ENCODE assay signal across 8 cellular contexts in the genomic region with DNA sequence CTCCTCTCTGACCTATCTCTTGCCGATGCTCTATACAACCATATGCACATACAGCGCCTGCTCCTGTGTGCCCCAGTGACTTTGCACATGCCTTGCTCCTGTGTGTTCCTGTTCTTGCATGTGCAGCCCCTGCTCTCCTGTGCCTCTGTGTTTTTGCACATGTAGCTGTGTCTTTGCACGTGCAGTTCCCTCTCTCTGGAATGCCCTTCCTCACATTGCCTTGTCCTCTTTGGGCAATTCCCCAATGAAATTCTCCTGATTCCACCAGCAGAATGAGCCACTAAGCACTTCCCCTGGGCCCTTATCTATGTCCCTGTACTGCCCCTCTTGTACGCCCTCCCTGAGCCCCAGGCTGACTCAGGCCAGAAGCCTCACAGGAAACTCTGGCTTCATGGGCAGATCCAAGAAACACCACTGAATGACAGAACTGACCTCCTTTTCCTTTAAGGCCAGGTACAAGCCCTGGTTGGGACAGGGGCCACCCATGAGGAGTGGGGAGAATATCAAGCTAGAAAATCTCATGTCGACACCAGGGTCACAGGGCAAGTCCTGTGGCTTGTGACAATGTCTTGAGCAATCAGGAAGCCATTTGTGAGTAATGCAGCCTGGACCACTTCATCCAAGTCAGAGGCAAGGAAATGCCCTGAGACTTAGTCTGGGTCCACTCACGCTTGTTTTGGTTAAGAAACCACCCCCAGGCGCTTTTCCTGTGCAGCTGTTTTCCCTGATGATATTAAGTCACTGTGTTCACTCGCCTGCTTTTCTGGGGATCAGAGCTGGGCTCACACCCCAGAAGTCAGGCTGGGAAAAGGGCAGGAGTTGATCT. TPM values are rescaled to one million over a fixed set of nuclear protein-coding genes. Genes with fewer than 3 reads are reported as not detected.
A peak's percentile ranks its signal among the peaks of the same experiment; 100 is the strongest.
DNase-seq lines count a peak whose midpoint lies in the region; ATAC-seq lines count a peak whose summit lies in the region.
"Had no signal": no experiment of that assay in that cellular context is flagged by ENCODE, and none has a peak within 500 bp of the region (broad histone marks: within the 10 kb centered on the region; RNA-seq: fewer than 3 reads in every experiment).

No MANE protein-coding gene starts in this region.

- H3K27ac Mint-ChIP-seq in activated T-helper 2 cell treated with anti-CD3 and anti-CD28 coated beads, Interferon-gamma antibody, Interleukin-2, Interleukin-4, amounts not matched to agents 10 μg/mL and 5 μg/mL and 100 μg/mL, durations not matched to agents 14 hours and 24 hours and 36 hours: no peak overlapping the region

- intact Hi-C loops in activated T-helper 2 cell treated with anti-CD3 and anti-CD28 coated beads, Interferon-gamma antibody, Interleukin-2, Interleukin-4, amounts not matched to agents 10 μg/mL and 5 μg/mL and 100 μg/mL, durations not matched to agents 14 hours and 24 hours and 36 hours (cut with micrococcal nuclease): loop anchor here (1.0 to 5.0 kb wide), 2 partner anchors 12 to 51 kb away; no protein-coding TSS in a partner anchor
- intact Hi-C loops in left ventricle myocardium superior (cut with micrococcal nuclease): loop anchor here (10.0 kb wide), 1 partner anchor 52 kb away; no protein-coding TSS in a partner anchor

- peaks cover 27% of the 10 kb centered on the region for H3K27me3 Mint-ChIP-seq in activated T-helper 2 cell treated with anti-CD3 and anti-CD28 coated beads, Interferon-gamma antibody, Interleukin-2, Interleukin-4, amounts not matched to agents 10 μg/mL and 5 μg/mL and 100 μg/mL, durations not matched to agents 14 hours and 24 hours and 36 hours (ENCODE audit: low read depth)

- no peak overlapping the region for H3K4me3 Mint-ChIP-seq in activated T-helper 2 cell treated with anti-CD3 and anti-CD28 coated beads, Interferon-gamma antibody, Interleukin-2, Interleukin-4, amounts not matched to agents 10 μg/mL and 5 μg/mL and 100 μg/mL, durations not matched to agents 14 hours and 24 hours and 36 hours (ENCODE audit: low read depth)

- H3K4me1 Mint-ChIP-seq in activated T-helper 2 cell treated with anti-CD3 and anti-CD28 coated beads, Interferon-gamma antibody, Interleukin-2, Interleukin-4, amounts not matched to agents 10 μg/mL and 5 μg/mL and 100 μg/mL, durations not matched to agents 14 hours and 24 hours and 36 hours (ENCODE audit: low read depth): no peaks in the 10 kb centered on the region

- no peaks in the 10 kb centered on the region for H3K9me3 Mint-ChIP-seq in activated T-helper 2 cell treated with anti-CD3 and anti-CD28 coated beads, Interferon-gamma antibody, Interleukin-2, Interleukin-4, amounts not matched to agents 10 μg/mL and 5 μg/mL and 100 μg/mL, durations not matched to agents 14 hours and 24 hours and 36 hours

- H3K36me3 Mint-ChIP-seq in activated T-helper 2 cell treated with anti-CD3 and anti-CD28 coated beads, Interferon-gamma antibody, Interleukin-2, Interleukin-4, amounts not matched to agents 10 μg/mL and 5 μg/mL and 100 μg/mL, durations not matched to agents 14 hours and 24 hours and 36 hours (ENCODE audit: low read depth): no peaks in the 10 kb centered on the region

- H3K27ac ChIP-seq in substantia nigra (ENCODE audit: low read depth, low read length, poor library complexity, severe bottlenecking): peak overlapping the region; percentile 94

- ATAC-seq in left ventricle myocardium superior (peak; percentile 68), GM21423 (IDR thresholded peaks at IDR 0.05; ENCODE audit: unreplicated experiment) (no peak), GM21825 (IDR thresholded peaks at IDR 0.05; ENCODE audit: unreplicated experiment) (no peak)

- peak; percentile 83 for DNase-seq in HS-27A (ENCODE audit: low read depth)
- DNase-seq in activated T-helper 2 cell treated with anti-CD3 and anti-CD28 coated beads, Interferon-gamma antibody, Interleukin-2, Interleukin-4, amounts not matched to agents 10 μg/mL and 5 μg/mL and 100 μg/mL, durations not matched to agents 14 hours and 24 hours and 36 hours (ENCODE audit: low spot score): peak; percentile 5
- DNase-seq in left ventricle myocardium superior: no peak
- DNase-seq in substantia nigra (lab: John Stamatoyannopoulos, UW): peak in 2 of 49 donors; percentile 34 to 51
- DNase-seq in occipital lobe (lab: John Stamatoyannopoulos, UW): no peak
- DNase-seq: spleen had no signal

RNA-seq across cellular contexts. Expression of gene ARHGAP22, which starts 1.9 kb away (rescaled TPM):
- 0.18 and 0.43 TPM in 2 replicates for total RNA-seq in activated T-helper 2 cell treated with anti-CD3 and anti-CD28 coated beads, Interferon-gamma antibody, Interleukin-2, Interleukin-4, amounts not matched to agents 10 μg/mL and 5 μg/mL and 100 μg/mL, durations not matched to agents 14 hours and 24 hours and 36 hours
- total RNA-seq in left ventricle myocardium superior (3.4 TPM), occipital lobe (2.2 TPM)

Comparison
In these comparisons a context has a peak if more than half of its experiments do, and no peak if none do; other contexts are left out.
1. DNase-seq: peak in HS-27A (single experiment) and activated T-helper 2 cell treated with anti-CD3 and anti-CD28 coated beads, Interferon-gamma antibody, Interleukin-2, Interleukin-4, amounts not matched to agents 10 μg/mL and 5 μg/mL and 100 μg/mL, durations not matched to agents 14 hours and 24 hours and 36 hours (single experiment); none in left ventricle myocardium superior (single experiment) and occipital lobe (single experiment).